Comparison of ENCODE assay signal across 8 cellular contexts in genomic region chr3:44762170-44762677, GRCh38. TPM values are rescaled to one million over a fixed set of nuclear protein-coding genes. Genes with fewer than 3 reads are reported as not detected.
DNase-seq lines count a peak whose midpoint lies in the region; ATAC-seq and TF ChIP-seq lines count a peak whose summit lies in the region.

No MANE protein-coding gene starts in this region.

- TF ChIP-seq POLR2A in GM18505 (IDR thresholded peaks at IDR 0.05; ENCODE audit: borderline replicate concordance, extremely low read depth, insufficient read depth, insufficient read length) = no peak

- TF ChIP-seq CTCF in right atrium auricular region (IDR thresholded peaks at IDR 0.05) = no peak
- no peak for TF ChIP-seq CTCF in endothelial cell (IDR thresholded peaks at IDR 0.05; ENCODE audit: unreplicated experiment)
- no peak for TF ChIP-seq CTCF in osteocyte (IDR thresholded peaks at IDR 0.05)

- H3K27me3 ChIP-seq in right atrium auricular region = no peaks in the 10 kb centered on the region

- H3K4me1 Mint-ChIP-seq in endothelial cell (ENCODE audit: unreplicated experiment) (peaks cover 7% of the 10 kb centered on the region), osteocyte (ENCODE audit: unreplicated experiment) (peaks cover 16% of the 10 kb centered on the region)

- peaks cover 0 to 15% of the 10 kb centered on the region in 2 donors for H3K4me1 ChIP-seq in right atrium auricular region

- H3K36me3 Mint-ChIP-seq in endothelial cell (ENCODE audit: low read depth, unreplicated experiment) (peaks cover 48% of the 10 kb centered on the region), osteocyte (ENCODE audit: unreplicated experiment) (peaks cover 25% of the 10 kb centered on the region)

- H3K4me3 Mint-ChIP-seq in endothelial cell (ENCODE audit: unreplicated experiment) (peak overlapping the region; percentile 96), osteocyte (ENCODE audit: unreplicated experiment) (peak overlapping the region; percentile 83)

- H3K27ac Mint-ChIP-seq in endothelial cell (ENCODE audit: unreplicated experiment) (peak overlapping the region; percentile 16), osteocyte (ENCODE audit: unreplicated experiment) (peak overlapping the region; percentile 78)

- H3K9me3 ChIP-seq in right atrium auricular region = peaks cover 0 to 5% of the 10 kb centered on the region in 2 donors

- H3K36me3 ChIP-seq in right atrium auricular region = peaks cover 4% of the 10 kb centered on the region

- H3K9me3 Mint-ChIP-seq in endothelial cell (ENCODE audit: unreplicated experiment) = peaks cover 11% of the 10 kb centered on the region
- H3K9me3 Mint-ChIP-seq in osteocyte (ENCODE audit: unreplicated experiment) = peaks cover 22% of the 10 kb centered on the region

- ATAC-seq in left cardiac atrium (no peak), GM18505 (IDR thresholded peaks at IDR 0.05; ENCODE audit: unreplicated experiment) (no peak), GM21717 (IDR thresholded peaks at IDR 0.05; ENCODE audit: unreplicated experiment) (no peak)

- no peak overlapping the region for H3K27ac ChIP-seq in right atrium auricular region

- peak overlapping the region; percentile 86 to 94 for H3K4me3 ChIP-seq in right atrium auricular region

- DNase-seq in right atrium auricular region (ENCODE audit: low spot score) (no peak), left cardiac atrium (no peak), OCI-M1 (lab: John Stamatoyannopoulos, UW) (peak; percentile 71), endothelial cell (ENCODE audit: low spot score) (no peak), osteocyte (ENCODE audit: extremely low spot score, unreplicated experiment) (no peak)
- DNase-seq in activated CD4-positive, CD25-positive, alpha-beta regulatory T cell treated with anti-CD3 and anti-CD28 coated beads, Interleukin-2, amount 50 U/mL, for 72 hours = no peak

- intact Hi-C loops in left cardiac atrium (cut with DNase I) = no loop called here

- H3K27me3 Mint-ChIP-seq in endothelial cell (ENCODE audit: unreplicated experiment) = peaks cover 5% of the 10 kb centered on the region
- H3K27me3 Mint-ChIP-seq in osteocyte (ENCODE audit: unreplicated experiment) = no peaks in the 10 kb centered on the region

RNA-seq across cellular contexts. Expression of gene KIF15, which starts 0.6 kb away (rescaled TPM):
- total RNA-seq in right atrium auricular region (under 1 TPM; 0.24 to 0.63 TPM), left cardiac atrium (1 to 10 TPM in 1 of 2 donors, under 1 TPM in 1; 0.34 to 1.4 TPM), endothelial cell (ENCODE audit: unreplicated experiment) (6.0 TPM), osteocyte (2.7 and 3.1 TPM in 2 replicates)

RNA-seq across cellular contexts. Expression of gene KIAA1143, which starts 0.8 kb away (rescaled TPM):
- total RNA-seq in right atrium auricular region (10 to 100 TPM; 21.1 to 26.8 TPM), left cardiac atrium (10 to 100 TPM; 26.2 to 27.0 TPM), endothelial cell (ENCODE audit: unreplicated experiment) (37.9 TPM), osteocyte (32.5 and 35.1 TPM in 2 replicates)

RNA-seq across cellular contexts. Expression of gene ZNF501, which starts 32.8 kb away (rescaled TPM):
- total RNA-seq in right atrium auricular region (1 to 10 TPM; 2.8 to 3.1 TPM), left cardiac atrium (1 to 10 TPM; 4.0 to 5.0 TPM), endothelial cell (ENCODE audit: unreplicated experiment) (4.7 TPM), osteocyte (4.0 and 4.9 TPM in 2 replicates)

RNA-seq across cellular contexts. Expression of gene ZNF502, which starts 49.8 kb away (rescaled TPM):
- total RNA-seq in right atrium auricular region = 1 to 10 TPM; 2.3 to 3.1 TPM
- total RNA-seq in left cardiac atrium = 1 to 10 TPM; 3.4 to 4.4 TPM
- 2.6 TPM for total RNA-seq in endothelial cell (ENCODE audit: unreplicated experiment)
- not detected in 2 replicates for total RNA-seq in osteocyte
